ENCODE assay signal across 8 cellular contexts in genomic region chr2:155332016-155332415, GRCh38.
"Had no signal": no experiment of that assay in that cellular context is flagged by ENCODE, and none has a peak within 500 bp of the region (broad histone marks: within the 10 kb centered on the region; RNA-seq: fewer than 3 reads in every experiment).

No MANE protein-coding gene starts in this region.

- ATAC-seq: GM12878 had no signal

- DNase-seq: GDM1, GF-D8 had no signal

- H3K4me3 ChIP-seq: GM12878 had no signal

- FAIRE-seq: G401.6, GM12878, GM12891, GM12892, GM18507, GM19239 had no signal
